ENCODE assay signal across 30 cellular contexts in genomic region chr3:118213892-118214291, GRCh38.
"Had no signal": no experiment of that assay in that cellular context is flagged by ENCODE, and none has a peak within 500 bp of the region (broad histone marks: within the 10 kb centered on the region; RNA-seq: fewer than 3 reads in every experiment).

No MANE protein-coding gene starts in this region.

- ATAC-seq: activated T-cell treated with anti-CD3 and anti-CD28 coated beads, Interleukin-2, amount 50 U/mL, for 72 hours; activated T-helper 17 cell treated with anti-CD3 and anti-CD28 coated beads, Interleukin-2, amount 50 U/mL, for 72 hours had no signal

- H3K4me1 ChIP-seq: ascending aorta, colonic mucosa had no signal

- H3K4me3 ChIP-seq: ascending aorta, cardiac muscle cell, colonic mucosa, MG63 had no signal

- H3K27ac ChIP-seq: ascending aorta, cardiac muscle cell, colonic mucosa, WERI-Rb-1 had no signal

- H3K36me3 ChIP-seq: ascending aorta, cardiac muscle cell, colonic mucosa, MG63, WERI-Rb-1 had no signal

- DNase-seq: activated CD4-positive, alpha-beta memory T cell treated with anti-CD3 and anti-CD28 coated beads, Interleukin-2, amount 10 ng/mL, durations not matched to agents 7 days and 5 days; activated CD4-positive, alpha-beta T cell treated with anti-CD3 and anti-CD28 coated beads for 1 hour; activated CD4-positive, alpha-beta T cell treated with anti-CD3 and anti-CD28 coated beads for 48 hours; activated CD4-positive, CD25-positive, alpha-beta regulatory T cell; activated effector memory CD4-positive, alpha-beta T cell treated with anti-CD3 and anti-CD28 coated beads, Interleukin-2, amount 50 U/mL, for 16 hours; activated naive CD4-positive, alpha-beta T cell; activated naive CD4-positive, alpha-beta T cell treated with anti-CD3 and anti-CD28 coated beads, Interleukin-2, amount 50 U/mL, for 16 hours; activated naive CD8-positive, alpha-beta T cell treated with anti-CD3 and anti-CD28 coated beads for 36 hours; activated T-cell treated with anti-CD3 and anti-CD28 coated beads, Interleukin-2, amount 50 U/mL, for 1 hour; activated T-cell treated with anti-CD3 and anti-CD28 coated beads, Interleukin-2, amount 50 U/mL, for 72 hours; amygdala; colonic mucosa; Karpas-422; MG63; NCI-H1048; NCI-H1105 treated with DMSO at 0.1 percent for 48 hours; NCI-H1436 treated with DMSO at 0.1 percent for 48 hours; NCI-H187; NCI-H2081 treated with DMSO at 0.1 percent for 48 hours; NCI-H226; NCI-H446 treated with DMSO at 0.1 percent for 48 hours; NCI-H526; NCI-H748 treated with DMSO at 0.1 percent for 48 hours; Right ventricle myocardium superior; SW 1271; T1000; WERI-Rb-1 had no signal

- H3K27me3 ChIP-seq: ascending aorta, cardiac muscle cell, colonic mucosa, MG63 had no signal

- H3K9me3 ChIP-seq: ascending aorta, colonic mucosa, MG63 had no signal
